1 cellular context compared by ENCODE assay signal in the genomic region with DNA sequence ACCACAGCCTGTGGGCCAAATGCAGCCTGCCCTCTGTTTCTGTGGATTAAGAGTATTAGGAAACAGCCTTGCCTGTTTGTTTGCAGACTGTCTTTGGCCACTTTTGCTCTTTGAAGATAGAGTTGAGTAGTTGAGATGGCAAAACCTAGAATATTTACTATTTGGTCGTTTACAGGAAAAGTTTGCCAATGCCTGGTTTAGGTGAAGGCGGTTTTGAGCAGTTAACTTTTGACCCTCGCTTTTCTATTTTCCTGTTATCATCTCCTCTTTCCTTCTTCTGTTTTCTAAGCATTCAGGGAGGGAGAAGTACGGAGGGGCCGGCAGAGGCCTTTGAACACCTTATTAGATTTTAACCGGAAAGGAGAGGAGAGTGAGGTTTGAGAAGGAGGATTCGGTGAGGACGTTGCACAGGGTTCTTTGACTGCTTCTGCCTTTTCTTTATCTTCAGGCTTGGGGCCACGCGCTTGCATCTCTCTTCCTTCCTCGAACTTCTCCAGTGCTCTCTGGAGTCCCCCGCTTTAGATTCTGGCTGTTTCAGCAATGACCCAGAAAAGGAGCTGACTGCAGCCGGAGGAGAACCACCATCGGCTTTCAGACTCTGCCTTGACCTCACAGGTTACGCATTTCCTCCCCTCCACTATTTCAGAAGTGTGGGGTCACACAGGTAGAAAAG.
TF ChIP-seq lines count a peak whose summit lies in the region.

No MANE protein-coding gene starts in this region.

TF ChIP-seq in HepG2, 621 proteins besides CTCF, POLR2A, EP300 and RAD21 (continued from another document and continues in another):
- TF ChIP-seq, protein P1, sequence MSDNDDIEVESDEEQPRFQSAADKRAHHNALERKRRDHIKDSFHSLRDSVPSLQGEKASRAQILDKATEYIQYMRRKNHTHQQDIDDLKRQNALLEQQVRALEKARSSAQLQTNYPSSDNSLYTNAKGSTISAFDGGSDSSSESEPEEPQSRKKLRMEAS (IDR thresholded peaks at IDR 0.05), result peak; percentile 33
- no peak for TF ChIP-seq HIVEP1 (CRISPR knock-in tag; IDR thresholded peaks at IDR 0.05)
- TF ChIP-seq PHF20 (CRISPR knock-in tag; IDR thresholded peaks at IDR 0.05), result no peak
- no peak; the same call in 1 of the 2 replicates for TF ChIP-seq AHR (CRISPR knock-in tag; IDR thresholded peaks at IDR 0.05)
- TF ChIP-seq JUN (CRISPR knock-in tag; IDR thresholded peaks at IDR 0.05), result 0 out of 2 replicates have a peak, but pooled peaks have one; percentile 42
- TF ChIP-seq, protein P2, sequence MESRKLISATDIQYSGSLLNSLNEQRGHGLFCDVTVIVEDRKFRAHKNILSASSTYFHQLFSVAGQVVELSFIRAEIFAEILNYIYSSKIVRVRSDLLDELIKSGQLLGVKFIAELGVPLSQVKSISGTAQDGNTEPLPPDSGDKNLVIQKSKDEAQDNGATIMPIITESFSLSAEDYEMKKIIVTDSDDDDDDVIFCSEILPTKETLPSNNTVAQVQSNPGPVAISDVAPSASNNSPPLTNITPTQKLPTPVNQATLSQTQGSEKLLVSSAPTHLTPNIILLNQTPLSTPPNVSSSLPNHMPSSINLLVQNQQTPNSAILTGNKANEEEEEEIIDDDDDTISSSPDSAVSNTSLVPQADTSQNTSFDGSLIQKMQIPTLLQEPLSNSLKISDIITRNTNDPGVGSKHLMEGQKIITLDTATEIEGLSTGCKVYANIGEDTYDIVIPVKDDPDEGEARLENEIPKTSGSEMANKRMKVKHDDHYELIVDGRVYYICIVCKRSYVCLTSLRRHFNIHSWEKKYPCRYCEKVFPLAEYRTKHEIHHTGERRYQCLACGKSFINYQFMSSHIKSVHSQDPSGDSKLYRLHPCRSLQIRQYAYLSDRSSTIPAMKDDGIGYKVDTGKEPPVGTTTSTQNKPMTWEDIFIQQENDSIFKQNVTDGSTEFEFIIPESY (CRISPR knock-in tag; IDR thresholded peaks at IDR 0.05), result peak; percentile 17; the same call in 1 of the 2 replicates
- peak; percentile 89 for TF ChIP-seq POLR2G (IDR thresholded peaks at IDR 0.05; ENCODE audit: low read depth, low read length)
- no peak for TF ChIP-seq ZNF780A (CRISPR knock-in tag; IDR thresholded peaks at IDR 0.05)
- TF ChIP-seq, protein P3, sequence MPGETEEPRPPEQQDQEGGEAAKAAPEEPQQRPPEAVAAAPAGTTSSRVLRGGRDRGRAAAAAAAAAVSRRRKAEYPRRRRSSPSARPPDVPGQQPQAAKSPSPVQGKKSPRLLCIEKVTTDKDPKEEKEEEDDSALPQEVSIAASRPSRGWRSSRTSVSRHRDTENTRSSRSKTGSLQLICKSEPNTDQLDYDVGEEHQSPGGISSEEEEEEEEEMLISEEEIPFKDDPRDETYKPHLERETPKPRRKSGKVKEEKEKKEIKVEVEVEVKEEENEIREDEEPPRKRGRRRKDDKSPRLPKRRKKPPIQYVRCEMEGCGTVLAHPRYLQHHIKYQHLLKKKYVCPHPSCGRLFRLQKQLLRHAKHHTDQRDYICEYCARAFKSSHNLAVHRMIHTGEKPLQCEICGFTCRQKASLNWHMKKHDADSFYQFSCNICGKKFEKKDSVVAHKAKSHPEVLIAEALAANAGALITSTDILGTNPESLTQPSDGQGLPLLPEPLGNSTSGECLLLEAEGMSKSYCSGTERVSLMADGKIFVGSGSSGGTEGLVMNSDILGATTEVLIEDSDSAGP (CRISPR knock-in tag; IDR thresholded peaks at IDR 0.05; ENCODE audit: borderline replicate concordance), result peak; percentile 62; the same call in 1 of the 2 replicates
- peak; percentile 62; the same call in 1 of the 2 replicates for TF ChIP-seq ZC3H13 (CRISPR knock-in tag; IDR thresholded peaks at IDR 0.05)
- TF ChIP-seq ZNF432 (CRISPR knock-in tag; IDR thresholded peaks at IDR 0.05; ENCODE audit: borderline replicate concordance), result no peak
- no peak; the same call in 1 of the 2 replicates for TF ChIP-seq ZNF460 (CRISPR knock-in tag; IDR thresholded peaks at IDR 0.05; ENCODE audit: borderline replicate concordance)
- TF ChIP-seq, protein P4, sequence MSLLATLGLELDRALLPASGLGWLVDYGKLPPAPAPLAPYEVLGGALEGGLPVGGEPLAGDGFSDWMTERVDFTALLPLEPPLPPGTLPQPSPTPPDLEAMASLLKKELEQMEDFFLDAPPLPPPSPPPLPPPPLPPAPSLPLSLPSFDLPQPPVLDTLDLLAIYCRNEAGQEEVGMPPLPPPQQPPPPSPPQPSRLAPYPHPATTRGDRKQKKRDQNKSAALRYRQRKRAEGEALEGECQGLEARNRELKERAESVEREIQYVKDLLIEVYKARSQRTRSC (CRISPR knock-in tag; IDR thresholded peaks at IDR 0.05; ENCODE audit: low read depth), result no peak
- TF ChIP-seq HOXA9 (CRISPR knock-in tag; IDR thresholded peaks at IDR 0.05; ENCODE audit: borderline replicate concordance), result no peak
- peak; percentile 99 for TF ChIP-seq FOXJ3 (CRISPR knock-in tag; IDR thresholded peaks at IDR 0.05; ENCODE audit: borderline replicate concordance)
- 0 out of 2 replicates have a peak, but pooled peaks have one; percentile 56 for TF ChIP-seq GZF1 (CRISPR knock-in tag; IDR thresholded peaks at IDR 0.05)
- no peak for TF ChIP-seq ZNF333 (CRISPR knock-in tag; IDR thresholded peaks at IDR 0.05; ENCODE audit: borderline replicate concordance)
- no peak for TF ChIP-seq RORA (CRISPR knock-in tag; IDR thresholded peaks at IDR 0.05)
- TF ChIP-seq, protein P5, sequence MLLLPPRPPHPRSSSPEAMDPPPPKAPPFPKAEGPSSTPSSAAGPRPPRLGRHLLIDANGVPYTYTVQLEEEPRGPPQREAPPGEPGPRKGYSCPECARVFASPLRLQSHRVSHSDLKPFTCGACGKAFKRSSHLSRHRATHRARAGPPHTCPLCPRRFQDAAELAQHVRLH (CRISPR knock-in tag; IDR thresholded peaks at IDR 0.05; ENCODE audit: borderline replicate concordance, low read depth), result peak; percentile 53; the same call in 1 of the 2 replicates
- no peak for TF ChIP-seq KLF11 (CRISPR knock-in tag; IDR thresholded peaks at IDR 0.05)
- peak; percentile 68; the same call in 1 of the 2 replicates for TF ChIP-seq CCDC6 (CRISPR knock-in tag; IDR thresholded peaks at IDR 0.05)
- TF ChIP-seq, protein P6, sequence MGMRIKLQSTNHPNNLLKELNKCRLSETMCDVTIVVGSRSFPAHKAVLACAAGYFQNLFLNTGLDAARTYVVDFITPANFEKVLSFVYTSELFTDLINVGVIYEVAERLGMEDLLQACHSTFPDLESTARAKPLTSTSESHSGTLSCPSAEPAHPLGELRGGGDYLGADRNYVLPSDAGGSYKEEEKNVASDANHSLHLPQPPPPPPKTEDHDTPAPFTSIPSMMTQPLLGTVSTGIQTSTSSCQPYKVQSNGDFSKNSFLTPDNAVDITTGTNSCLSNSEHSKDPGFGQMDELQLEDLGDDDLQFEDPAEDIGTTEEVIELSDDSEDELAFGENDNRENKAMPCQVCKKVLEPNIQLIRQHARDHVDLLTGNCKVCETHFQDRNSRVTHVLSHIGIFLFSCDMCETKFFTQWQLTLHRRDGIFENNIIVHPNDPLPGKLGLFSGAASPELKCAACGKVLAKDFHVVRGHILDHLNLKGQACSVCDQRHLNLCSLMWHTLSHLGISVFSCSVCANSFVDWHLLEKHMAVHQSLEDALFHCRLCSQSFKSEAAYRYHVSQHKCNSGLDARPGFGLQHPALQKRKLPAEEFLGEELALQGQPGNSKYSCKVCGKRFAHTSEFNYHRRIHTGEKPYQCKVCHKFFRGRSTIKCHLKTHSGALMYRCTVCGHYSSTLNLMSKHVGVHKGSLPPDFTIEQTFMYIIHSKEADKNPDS (CRISPR knock-in tag; IDR thresholded peaks at IDR 0.05), result peak; percentile 75; the same call in 1 of the 2 replicates
- TF ChIP-seq ZNF891 (CRISPR knock-in tag; IDR thresholded peaks at IDR 0.05), result no peak
- TF ChIP-seq, protein P7, sequence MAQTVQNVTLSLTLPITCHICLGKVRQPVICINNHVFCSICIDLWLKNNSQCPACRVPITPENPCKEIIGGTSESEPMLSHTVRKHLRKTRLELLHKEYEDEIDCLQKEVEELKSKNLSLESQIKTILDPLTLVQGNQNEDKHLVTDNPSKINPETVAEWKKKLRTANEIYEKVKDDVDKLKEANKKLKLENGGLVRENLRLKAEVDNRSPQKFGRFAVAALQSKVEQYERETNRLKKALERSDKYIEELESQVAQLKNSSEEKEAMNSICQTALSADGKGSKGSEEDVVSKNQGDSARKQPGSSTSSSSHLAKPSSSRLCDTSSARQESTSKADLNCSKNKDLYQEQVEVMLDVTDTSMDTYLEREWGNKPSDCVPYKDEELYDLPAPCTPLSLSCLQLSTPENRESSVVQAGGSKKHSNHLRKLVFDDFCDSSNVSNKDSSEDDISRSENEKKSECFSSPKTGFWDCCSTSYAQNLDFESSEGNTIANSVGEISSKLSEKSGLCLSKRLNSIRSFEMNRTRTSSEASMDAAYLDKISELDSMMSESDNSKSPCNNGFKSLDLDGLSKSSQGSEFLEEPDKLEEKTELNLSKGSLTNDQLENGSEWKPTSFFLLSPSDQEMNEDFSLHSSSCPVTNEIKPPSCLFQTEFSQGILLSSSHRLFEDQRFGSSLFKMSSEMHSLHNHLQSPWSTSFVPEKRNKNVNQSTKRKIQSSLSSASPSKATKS (CRISPR knock-in tag; IDR thresholded peaks at IDR 0.05), result peak; percentile 86; the same call in 1 of the 2 replicates
- no peak for TF ChIP-seq SNAI1 (CRISPR knock-in tag; IDR thresholded peaks at IDR 0.05; ENCODE audit: borderline replicate concordance)
- TF ChIP-seq ADNP (CRISPR knock-in tag; IDR thresholded peaks at IDR 0.05), result no peak
- TF ChIP-seq MEIS1 (CRISPR knock-in tag; IDR thresholded peaks at IDR 0.05; ENCODE audit: borderline replicate concordance), result peak; percentile 59; the same call in 1 of the 2 replicates
- TF ChIP-seq ZNF124 (CRISPR knock-in tag; IDR thresholded peaks at IDR 0.05), result peak; percentile 73; the same call in 1 of the 2 replicates
- TF ChIP-seq ZNF782 (CRISPR knock-in tag; IDR thresholded peaks at IDR 0.05; ENCODE audit: borderline replicate concordance), result peak; percentile 35; the same call in 1 of the 2 replicates
- TF ChIP-seq ZNF430 (CRISPR knock-in tag; IDR thresholded peaks at IDR 0.05), result peak; percentile 86
- TF ChIP-seq, protein P8, sequence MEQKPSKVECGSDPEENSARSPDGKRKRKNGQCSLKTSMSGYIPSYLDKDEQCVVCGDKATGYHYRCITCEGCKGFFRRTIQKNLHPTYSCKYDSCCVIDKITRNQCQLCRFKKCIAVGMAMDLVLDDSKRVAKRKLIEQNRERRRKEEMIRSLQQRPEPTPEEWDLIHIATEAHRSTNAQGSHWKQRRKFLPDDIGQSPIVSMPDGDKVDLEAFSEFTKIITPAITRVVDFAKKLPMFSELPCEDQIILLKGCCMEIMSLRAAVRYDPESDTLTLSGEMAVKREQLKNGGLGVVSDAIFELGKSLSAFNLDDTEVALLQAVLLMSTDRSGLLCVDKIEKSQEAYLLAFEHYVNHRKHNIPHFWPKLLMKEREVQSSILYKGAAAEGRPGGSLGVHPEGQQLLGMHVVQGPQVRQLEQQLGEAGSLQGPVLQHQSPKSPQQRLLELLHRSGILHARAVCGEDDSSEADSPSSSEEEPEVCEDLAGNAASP (CRISPR knock-in tag; IDR thresholded peaks at IDR 0.05; ENCODE audit: borderline replicate concordance), result peak; percentile 94
- TF ChIP-seq ATF7 (IDR thresholded peaks at IDR 0.05), result no peak
- TF ChIP-seq ATF7 (CRISPR knock-in tag; IDR thresholded peaks at IDR 0.05), result peak; percentile 67; the same call in 1 of the 2 replicates
- TF ChIP-seq, protein P9, sequence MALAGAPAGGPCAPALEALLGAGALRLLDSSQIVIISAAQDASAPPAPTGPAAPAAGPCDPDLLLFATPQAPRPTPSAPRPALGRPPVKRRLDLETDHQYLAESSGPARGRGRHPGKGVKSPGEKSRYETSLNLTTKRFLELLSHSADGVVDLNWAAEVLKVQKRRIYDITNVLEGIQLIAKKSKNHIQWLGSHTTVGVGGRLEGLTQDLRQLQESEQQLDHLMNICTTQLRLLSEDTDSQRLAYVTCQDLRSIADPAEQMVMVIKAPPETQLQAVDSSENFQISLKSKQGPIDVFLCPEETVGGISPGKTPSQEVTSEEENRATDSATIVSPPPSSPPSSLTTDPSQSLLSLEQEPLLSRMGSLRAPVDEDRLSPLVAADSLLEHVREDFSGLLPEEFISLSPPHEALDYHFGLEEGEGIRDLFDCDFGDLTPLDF (CRISPR knock-in tag; IDR thresholded peaks at IDR 0.05), result peak; percentile 54
- peak; percentile 91 for TF ChIP-seq MED13 (CRISPR knock-in tag; IDR thresholded peaks at IDR 0.05)
- TF ChIP-seq ZNF7 (CRISPR knock-in tag; IDR thresholded peaks at IDR 0.05), result no peak
- no peak for TF ChIP-seq ZFP37 (CRISPR knock-in tag; IDR thresholded peaks at IDR 0.05; ENCODE audit: borderline replicate concordance)
- TF ChIP-seq TBP (CRISPR knock-in tag; IDR thresholded peaks at IDR 0.05), result no peak
- TF ChIP-seq SRY (CRISPR knock-in tag; IDR thresholded peaks at IDR 0.05), result no peak
- no peak for TF ChIP-seq ARNT (IDR thresholded peaks at IDR 0.05)
- no peak for TF ChIP-seq ZNF747 (CRISPR knock-in tag; IDR thresholded peaks at IDR 0.05; ENCODE audit: borderline replicate concordance)
- peak; percentile 40; the same call in 1 of the 2 replicates for TF ChIP-seq ZNF34 (CRISPR knock-in tag; IDR thresholded peaks at IDR 0.05; ENCODE audit: borderline replicate concordance)
- no peak for TF ChIP-seq AGO1 (IDR thresholded peaks at IDR 0.05; ENCODE audit: low read depth, low read length, poor library complexity, severe bottlenecking)
- TF ChIP-seq ZNF629 (CRISPR knock-in tag; conservative IDR thresholded peaks at IDR 0.05), result peak; percentile 83
- TF ChIP-seq ZSCAN31 (CRISPR knock-in tag; IDR thresholded peaks at IDR 0.05; ENCODE audit: low read depth), result peak; percentile 79; the same call in 1 of the 2 replicates
- TF ChIP-seq, protein P10, sequence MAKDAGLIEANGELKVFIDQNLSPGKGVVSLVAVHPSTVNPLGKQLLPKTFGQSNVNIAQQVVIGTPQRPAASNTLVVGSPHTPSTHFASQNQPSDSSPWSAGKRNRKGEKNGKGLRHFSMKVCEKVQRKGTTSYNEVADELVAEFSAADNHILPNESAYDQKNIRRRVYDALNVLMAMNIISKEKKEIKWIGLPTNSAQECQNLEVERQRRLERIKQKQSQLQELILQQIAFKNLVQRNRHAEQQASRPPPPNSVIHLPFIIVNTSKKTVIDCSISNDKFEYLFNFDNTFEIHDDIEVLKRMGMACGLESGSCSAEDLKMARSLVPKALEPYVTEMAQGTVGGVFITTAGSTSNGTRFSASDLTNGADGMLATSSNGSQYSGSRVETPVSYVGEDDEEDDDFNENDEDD (CRISPR knock-in tag; IDR thresholded peaks at IDR 0.05; ENCODE audit: borderline replicate concordance), result peak; percentile 54; the same call in 1 of the 2 replicates
- TF ChIP-seq, protein P11, sequence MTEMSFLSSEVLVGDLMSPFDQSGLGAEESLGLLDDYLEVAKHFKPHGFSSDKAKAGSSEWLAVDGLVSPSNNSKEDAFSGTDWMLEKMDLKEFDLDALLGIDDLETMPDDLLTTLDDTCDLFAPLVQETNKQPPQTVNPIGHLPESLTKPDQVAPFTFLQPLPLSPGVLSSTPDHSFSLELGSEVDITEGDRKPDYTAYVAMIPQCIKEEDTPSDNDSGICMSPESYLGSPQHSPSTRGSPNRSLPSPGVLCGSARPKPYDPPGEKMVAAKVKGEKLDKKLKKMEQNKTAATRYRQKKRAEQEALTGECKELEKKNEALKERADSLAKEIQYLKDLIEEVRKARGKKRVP (CRISPR knock-in tag; IDR thresholded peaks at IDR 0.05), result peak in 1 of 2 experiments; percentile 81; a peak in 2 of 4 replicates
